1 cellular context compared by ENCODE assay signal in genomic region chr3:40309439-40309924, GRCh38.
TF ChIP-seq lines count a peak whose summit lies in the region.

Gene EIF1B (plus strand): TSS chr3:40309707. CDS start chr3:40309942, 235 bp downstream.

TF ChIP-seq in HepG2, 621 proteins besides CTCF, POLR2A, EP300 and RAD21 (continued from another document and continues in another):
- no peak for TF ChIP-seq ZNF280B (CRISPR knock-in tag; IDR thresholded peaks at IDR 0.05; ENCODE audit: borderline replicate concordance)
- TF ChIP-seq HMGXB4 (CRISPR knock-in tag; IDR thresholded peaks at IDR 0.05; ENCODE audit: borderline replicate concordance in 1 of 2, low read depth in 1 of 2): peak; percentile 84 to 87; a peak in 3 of 4 replicates
- 0 out of 2 replicates have a peak, but pooled peaks have one; percentile 23 for TF ChIP-seq TP53 (CRISPR knock-in tag; conservative IDR thresholded peaks at IDR 0.05)
- peak; percentile 54 for TF ChIP-seq FOXK1 (CRISPR knock-in tag; IDR thresholded peaks at IDR 0.05; ENCODE audit: borderline replicate concordance, low read depth)
- no peak for TF ChIP-seq KIAA2018 (CRISPR knock-in tag; IDR thresholded peaks at IDR 0.05; ENCODE audit: borderline replicate concordance)
- peak; percentile 94 for TF ChIP-seq THAP9 (CRISPR knock-in tag; IDR thresholded peaks at IDR 0.05; ENCODE audit: borderline replicate concordance)
- no peak for TF ChIP-seq ZNF83 (CRISPR knock-in tag; IDR thresholded peaks at IDR 0.05; ENCODE audit: borderline replicate concordance)
- no peak for TF ChIP-seq IKZF4 (CRISPR knock-in tag; IDR thresholded peaks at IDR 0.05; ENCODE audit: borderline replicate concordance, low read depth, not compliant biosample characterization)
- no peak for TF ChIP-seq MTF2 (CRISPR knock-in tag; IDR thresholded peaks at IDR 0.05; ENCODE audit: borderline replicate concordance)
- no peak for TF ChIP-seq ATF3 (CRISPR knock-in tag; IDR thresholded peaks at IDR 0.05)
- no peak for TF ChIP-seq ZNF136 (CRISPR knock-in tag; IDR thresholded peaks at IDR 0.05; ENCODE audit: low read depth)
- TF ChIP-seq HBP1 (CRISPR knock-in tag; IDR thresholded peaks at IDR 0.05; ENCODE audit: low read depth): peak; percentile 28; the same call in 1 of the 2 replicates
- TF ChIP-seq NR3C1 (CRISPR knock-in tag; IDR thresholded peaks at IDR 0.05): no peak
- TF ChIP-seq BCL3 (CRISPR knock-in tag; IDR thresholded peaks at IDR 0.05): no peak
- TF ChIP-seq ZNF713 (CRISPR knock-in tag; IDR thresholded peaks at IDR 0.05): no peak
- TF ChIP-seq NBN (conservative IDR thresholded peaks at IDR 0.05): no peak
- TF ChIP-seq ZNF543 (CRISPR knock-in tag; IDR thresholded peaks at IDR 0.05): no peak; the same call in 1 of the 2 replicates
- TF ChIP-seq MIXL1 (CRISPR knock-in tag; IDR thresholded peaks at IDR 0.05): no peak
- no peak for TF ChIP-seq ZNF496 (CRISPR knock-in tag; IDR thresholded peaks at IDR 0.05; ENCODE audit: insufficient replicate concordance)
- TF ChIP-seq GMEB2 (CRISPR knock-in tag; IDR thresholded peaks at IDR 0.05; ENCODE audit: low read depth): no peak
- peak; percentile 95 for TF ChIP-seq GABPB1 (CRISPR knock-in tag; IDR thresholded peaks at IDR 0.05)
- no peak for TF ChIP-seq ELK4 (CRISPR knock-in tag; IDR thresholded peaks at IDR 0.05; ENCODE audit: borderline replicate concordance)
- no peak; the same call in 1 of the 2 replicates for TF ChIP-seq HOXD1 (CRISPR knock-in tag; IDR thresholded peaks at IDR 0.05)
- TF ChIP-seq LRRFIP1 (CRISPR knock-in tag; conservative IDR thresholded peaks at IDR 0.05): no peak
- no peak for TF ChIP-seq ATF5 (CRISPR knock-in tag; IDR thresholded peaks at IDR 0.05; ENCODE audit: low read depth)
- TF ChIP-seq ZNF331 (CRISPR knock-in tag; IDR thresholded peaks at IDR 0.05): peak; percentile 71; the same call in 1 of the 2 replicates
